9 cellular contexts compared by ENCODE assay signal in genomic region chr17:48259710-48260291, GRCh38.
DNase-seq lines count a peak whose midpoint lies in the region; FAIRE-seq and TF ChIP-seq lines count a peak whose summit lies in the region.
"Had no signal": no experiment of that assay in that cellular context is flagged by ENCODE, and none has a peak within 500 bp of the region (broad histone marks: within the 10 kb centered on the region; RNA-seq: fewer than 3 reads in every experiment).

No MANE protein-coding gene starts in this region.

- no peak overlapping the region for H3K27ac Mint-ChIP-seq in type B pancreatic cell
- H3K27ac Mint-ChIP-seq: stimulated activated naive CD8-positive, alpha-beta T cell treated with anti-CD3 and anti-CD28 coated beads, Interleukin-15, Interleukin-2, amounts not matched to agents 100 ng/mL and 50 ng/mL, for 24 hours had no signal

- no peak overlapping the region for H3K4me3 Mint-ChIP-seq in type B pancreatic cell
- H3K4me3 Mint-ChIP-seq: stimulated activated naive CD8-positive, alpha-beta T cell treated with anti-CD3 and anti-CD28 coated beads, Interleukin-15, Interleukin-2, amounts not matched to agents 100 ng/mL and 50 ng/mL, for 24 hours had no signal

- H3K36me3 Mint-ChIP-seq in type B pancreatic cell = no peaks in the 10 kb centered on the region

- DNase-seq in NCI-H774 (lab: John Stamatoyannopoulos, UW) = peak; percentile 83
- DNase-seq in epithelial cell of esophagus (ENCODE audit: low read depth) = peak; percentile 56
- no peak for DNase-seq in type B pancreatic cell (ENCODE audit: extremely low spot score, unreplicated experiment)
- no peak for DNase-seq in stimulated activated CD4-positive, alpha-beta T cell treated with anti-CD3 and anti-CD28 coated beads, Interleukin-4, amount 100 ng/mL, for 1 hour
- no peak for DNase-seq in stimulated activated CD4-positive, alpha-beta T cell treated with anti-CD3 and anti-CD28 coated beads, Interleukin-12 subunit alpha, Interleukin-12 subunit beta, amount 100 ng/mL, for 4 hours
- no peak for DNase-seq in retina

- peaks cover 36% of the 10 kb centered on the region for H3K4me1 Mint-ChIP-seq in type B pancreatic cell (ENCODE audit: unreplicated experiment)

- peaks cover 9% of the 10 kb centered on the region for H3K27me3 Mint-ChIP-seq in type B pancreatic cell
- H3K27me3 Mint-ChIP-seq: stimulated activated naive CD8-positive, alpha-beta T cell treated with anti-CD3 and anti-CD28 coated beads, Interleukin-15, Interleukin-2, amounts not matched to agents 100 ng/mL and 50 ng/mL, for 24 hours had no signal

- no peaks in the 10 kb centered on the region for H3K9me3 Mint-ChIP-seq in type B pancreatic cell
- H3K9me3 Mint-ChIP-seq: stimulated activated naive CD8-positive, alpha-beta T cell treated with anti-CD3 and anti-CD28 coated beads, Interleukin-15, Interleukin-2, amounts not matched to agents 100 ng/mL and 50 ng/mL, for 24 hours had no signal

- H3K4me3 ChIP-seq in GM12875 (ENCODE audit: low read depth, low read length) = no peak overlapping the region
- no peak overlapping the region for H3K4me3 ChIP-seq in epithelial cell of esophagus (ENCODE audit: low read length)

- FAIRE-seq in A204.1 (lab: Jason Lieb, UNC) = peak; percentile 54

- TF ChIP-seq CTCF in GM12875 (IDR thresholded peaks at IDR 0.05; ENCODE audit: borderline replicate concordance, insufficient read depth, low read depth, low read length) (peak; percentile 26; the same call in 1 of the 2 replicates), epithelial cell of esophagus (IDR thresholded peaks at IDR 0.05; ENCODE audit: insufficient read depth, low read depth, low read length, missing control alignments) (peak; percentile 72), type B pancreatic cell (conservative IDR thresholded peaks at IDR 0.05) (peak; percentile 65)

Comparison
In these comparisons a context has a peak if more than half of its experiments do, and no peak if none do; other contexts are left out.
1. DNase-seq: peak in NCI-H774 (single experiment) and epithelial cell of esophagus (single experiment); none in type B pancreatic cell (single experiment), stimulated activated CD4-positive, alpha-beta T cell treated with anti-CD3 and anti-CD28 coated beads, Interleukin-4, amount 100 ng/mL, for 1 hour (single experiment), stimulated activated CD4-positive, alpha-beta T cell treated with anti-CD3 and anti-CD28 coated beads, Interleukin-12 subunit alpha, Interleukin-12 subunit beta, amount 100 ng/mL, for 4 hours (single experiment) and retina (single experiment).
2. Peak in every context shown above with its lines, with median percentiles within 50 percentile points of each other: CTCF ChIP-seq.